Comparison of ENCODE assay signal across 8 cellular contexts in genomic region chr11:69637956-69638871, GRCh38. TPM values are rescaled to one million over a fixed set of nuclear protein-coding genes. Genes with fewer than 3 reads are reported as not detected.
DNase-seq lines count a peak whose midpoint lies in the region; TF ChIP-seq lines count a peak whose summit lies in the region.

No MANE protein-coding gene starts in this region.

- no peaks in the 10 kb centered on the region for H3K9me3 ChIP-seq in right atrium auricular region
- H3K9me3 ChIP-seq in uterus: no peaks in the 10 kb centered on the region

- DNase-seq in HFFc6: no peak
- no peak for DNase-seq in right atrium auricular region (ENCODE audit: low spot score)
- DNase-seq in retinal pigment epithelial cell (ENCODE audit: low read depth): no peak
- no peak for DNase-seq in uterus
- no peak for DNase-seq in DMS153 (lab: John Stamatoyannopoulos, UW)
- no peak for DNase-seq in NCI-H2107 treated with DMSO at 0.1 percent for 48 hours (lab: John Stamatoyannopoulos, UW; ENCODE audit: unreplicated experiment)

- peak overlapping the region; percentile 72 for H2AFZ ChIP-seq in ACC112 (ENCODE audit: low read length, unreplicated experiment)

- peaks cover 7% of the 10 kb centered on the region for H3K36me3 Mint-ChIP-seq in HFFc6 (ENCODE audit: low read depth)
- no peaks in the 10 kb centered on the region for H3K36me3 Mint-ChIP-seq in activated naive CD8-positive, alpha-beta T cell

- intact Hi-C loops in uterus (cut with DNase I; ENCODE audit: low total_unique reads): no loop called here

- peak overlapping the region; percentile 98 for H3K4me3 ChIP-seq in ACC112 (ENCODE audit: low read depth, low read length)
- H3K4me3 ChIP-seq in right atrium auricular region: peak overlapping the region; percentile 25 to 59
- H3K4me3 ChIP-seq in retinal pigment epithelial cell (ENCODE audit: low read length): peak overlapping the region; percentile 98
- no peak overlapping the region for H3K4me3 ChIP-seq in uterus

- H3K9me3 Mint-ChIP-seq in HFFc6: peaks cover 6% of the 10 kb centered on the region
- no peaks in the 10 kb centered on the region for H3K9me3 Mint-ChIP-seq in activated naive CD8-positive, alpha-beta T cell (ENCODE audit: low read depth)

- H3K27ac ChIP-seq in ACC112 (ENCODE audit: low read depth, low read length): peak overlapping the region; percentile 80
- H3K27ac ChIP-seq in right atrium auricular region: peak overlapping the region; percentile 69 to 79
- H3K27ac ChIP-seq in uterus: no peak overlapping the region

- H3K4me1 ChIP-seq in ACC112 (ENCODE audit: control insufficient read depth, insufficient read depth, low read length, unreplicated experiment): peaks cover 19% of the 10 kb centered on the region
- peaks cover 0 to 52% of the 10 kb centered on the region in 2 donors for H3K4me1 ChIP-seq in right atrium auricular region
- H3K4me1 ChIP-seq in uterus: peaks cover 0 to 48% of the 10 kb centered on the region in 2 donors

- H3K27me3 ChIP-seq in ACC112 (ENCODE audit: insufficient read depth, low read length) (no peaks in the 10 kb centered on the region), right atrium auricular region (no peaks in the 10 kb centered on the region), uterus (peaks cover 15 to 38% of the 10 kb centered on the region in 2 donors)

- H3K36me3 ChIP-seq in ACC112 (ENCODE audit: insufficient read depth, low read length) (peaks cover 5% of the 10 kb centered on the region; the same call in 1 of the 2 replicates), right atrium auricular region (no peaks in the 10 kb centered on the region), uterus (no peaks in the 10 kb centered on the region)

- peaks cover 35% of the 10 kb centered on the region for H3K79me2 ChIP-seq in ACC112 (ENCODE audit: control insufficient read depth, insufficient read depth, low read length, unreplicated experiment)

- peak overlapping the region; percentile 96 for H3K4me3 Mint-ChIP-seq in HFFc6
- peak overlapping the region; percentile 67 for H3K4me3 Mint-ChIP-seq in activated naive CD8-positive, alpha-beta T cell

- peak overlapping the region; percentile 98 for H3K27ac Mint-ChIP-seq in HFFc6
- H3K27ac Mint-ChIP-seq in activated naive CD8-positive, alpha-beta T cell: no peak overlapping the region

- TF ChIP-seq POLR2A in uterus (IDR thresholded peaks at IDR 0.05): no peak

- H3K4me1 Mint-ChIP-seq in HFFc6 (ENCODE audit: low read depth): peaks cover 17% of the 10 kb centered on the region
- H3K4me1 Mint-ChIP-seq in activated naive CD8-positive, alpha-beta T cell (ENCODE audit: low read depth): peaks cover 26% of the 10 kb centered on the region

- H3K27me3 Mint-ChIP-seq in HFFc6 (ENCODE audit: insufficient read depth): peaks cover 12% of the 10 kb centered on the region
- peaks cover 9% of the 10 kb centered on the region for H3K27me3 Mint-ChIP-seq in activated naive CD8-positive, alpha-beta T cell

- TF ChIP-seq CTCF in HFFc6 (IDR thresholded peaks at IDR 0.05) (no peak), right atrium auricular region (IDR thresholded peaks at IDR 0.05) (no peak), retinal pigment epithelial cell (conservative IDR thresholded peaks at IDR 0.05; ENCODE audit: low read depth, low read length) (no peak), uterus (IDR thresholded peaks at IDR 0.05) (no peak)

RNA-seq across cellular contexts. Expression of gene CCND1, which starts 2.7 kb away (rescaled TPM):
- total RNA-seq in HFFc6 (2021; fragmentation: NEBNext Ultra II Directional; extraction: Animal tissue kit (Norgen Biotek cat#: 25700)): 1,000 to 10,000 TPM; 1,259 to 2,084 (median 1,434) TPM
- total RNA-seq in right atrium auricular region (100 to 1,000 TPM in 1 of 2 donors, 10 to 100 TPM in 1; 91.8 to 101 TPM), uterus (10 to 100 TPM in 3 of 4 donors, 1 to 10 TPM in 1; 2.9 to 96.5 (median 20.5) TPM)

RNA-seq across cellular contexts. Expression of gene LTO1, which starts 36.9 kb away (rescaled TPM):
- 10 to 100 TPM; 23.2 to 28.5 (median 25.6) TPM for total RNA-seq in HFFc6 (2021; fragmentation: NEBNext Ultra II Directional; extraction: Animal tissue kit (Norgen Biotek cat#: 25700))
- total RNA-seq in right atrium auricular region (1 to 10 TPM; 4.7 to 6.0 TPM), uterus (10 to 100 TPM in 2 of 4 donors, 1 to 10 TPM in 2; 4.1 to 30.7 (median 17.4) TPM)

Comparison
In these comparisons a context has a peak if more than half of its experiments do, and no peak if none do; other contexts are left out.
1. H3K27ac ChIP-seq: peak in ACC112 (single experiment) and right atrium auricular region (2 of 2); none in uterus (0 of 2).
2. H3K4me3 ChIP-seq: peak in ACC112 (single experiment), right atrium auricular region (2 of 2) and retinal pigment epithelial cell (single experiment); none in uterus (0 of 2).
3. RNA of gene CCND1, which starts 2.7 kb away (total RNA-seq): 1,259 to 2,084 TPM in HFFc6; 91.8 to 101 TPM in right atrium auricular region and 2.9 to 96.5 TPM in uterus; every median in the first group is over 10 times any median in the second.